14 cellular contexts compared by ENCODE assay signal in genomic region chr3:101992861-101993260, GRCh38.
"Had no signal": no experiment of that assay in that cellular context is flagged by ENCODE, and none has a peak within 500 bp of the region (broad histone marks: within the 10 kb centered on the region; RNA-seq: fewer than 3 reads in every experiment).

No MANE protein-coding gene starts in this region.

- H3K27me3 Mint-ChIP-seq: activated naive CD8-positive, alpha-beta T cell had no signal

- DNase-seq: activated CD4-positive, alpha-beta T cell treated with anti-CD3 and anti-CD28 coated beads for 4 hours; activated CD8-positive, alpha-beta memory T cell treated with anti-CD3 and anti-CD28 coated beads, Interleukin-2, amount 50 U/mL, for 4 hours; activated CD8-positive, alpha-beta T cell treated with anti-CD3 and anti-CD28 coated beads, Interleukin-2, amount 10 ng/mL, durations not matched to agents 7 days and 5 days; activated gamma-delta T cell; activated T-cell treated with anti-CD3 and anti-CD28 coated beads, Interleukin-2, amount 50 U/mL, for 48 hours; dermis blood vessel endothelial cell; endodermal cell; foreskin fibroblast; kidney glomerular epithelial cell; nephron progenitor cell; stimulated activated CD4-positive, alpha-beta T cell treated with anti-CD3 and anti-CD28 coated beads, Interleukin-2, amount 100 ng/mL, for 48 hours; stimulated activated naive CD8-positive, alpha-beta T cell treated with anti-CD3 and anti-CD28 coated beads, Interleukin-15, Interleukin-2, amounts not matched to agents 100 U/mL and 50 U/mL, for 24 hours had no signal

- H3K4me3 Mint-ChIP-seq: activated CD8-positive, alpha-beta T cell treated with anti-CD3 and anti-CD28 coated beads, Interleukin-2, amount 10 ng/mL, durations not matched to agents 7 days and 5 days; activated naive CD8-positive, alpha-beta T cell; endodermal cell; nephron progenitor cell had no signal

- H3K4me1 Mint-ChIP-seq: endodermal cell had no signal

- H3K27ac Mint-ChIP-seq: activated CD8-positive, alpha-beta T cell treated with anti-CD3 and anti-CD28 coated beads, Interleukin-2, amount 10 ng/mL, durations not matched to agents 7 days and 5 days; activated naive CD8-positive, alpha-beta T cell; endodermal cell; nephron progenitor cell had no signal

- H3K9me3 Mint-ChIP-seq: endodermal cell, nephron progenitor cell had no signal

- ATAC-seq: activated CD8-positive, alpha-beta T cell treated with anti-CD3 and anti-CD28 coated beads, Interleukin-2, amount 10 ng/mL, durations not matched to agents 7 days and 5 days; Right ventricle myocardium inferior; stimulated activated naive CD8-positive, alpha-beta T cell treated with anti-CD3 and anti-CD28 coated beads, Interleukin-15, Interleukin-2, amounts not matched to agents 100 U/mL and 50 U/mL, for 24 hours had no signal
